Comparison of ENCODE assay signal across 7 cellular contexts in the genomic region with DNA sequence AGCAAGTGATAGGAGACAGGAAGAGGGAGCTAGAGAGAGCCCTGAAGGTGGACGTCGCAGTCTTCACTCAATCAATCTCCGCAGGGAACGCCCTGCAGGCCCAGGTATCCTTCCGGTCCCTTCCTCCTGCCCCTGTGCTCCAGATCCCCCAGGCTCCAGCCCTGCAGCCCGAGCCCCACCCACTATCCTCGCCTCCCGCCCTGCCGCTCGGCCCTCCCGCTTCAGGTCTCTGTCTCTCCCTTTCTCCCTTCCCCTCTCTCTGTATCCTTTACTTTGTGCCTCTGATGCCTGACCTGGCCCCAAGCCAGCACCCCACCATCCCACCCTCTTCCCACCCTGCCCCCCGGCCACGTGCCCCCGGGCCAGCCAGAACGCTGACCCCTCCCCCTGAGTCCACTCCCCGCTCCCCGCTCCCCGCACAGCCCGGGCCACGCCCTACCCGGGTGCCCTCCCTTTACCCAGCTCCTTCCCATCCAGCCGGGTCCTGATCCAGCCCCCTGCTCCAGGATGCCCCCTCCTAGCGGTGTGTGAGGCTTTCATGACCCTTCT.
A peak's percentile ranks its signal among the peaks of the same experiment; 100 is the strongest.
DNase-seq lines count a peak whose midpoint lies in the region; ATAC-seq and TF ChIP-seq lines count a peak whose summit lies in the region.

No MANE protein-coding gene starts in this region.

- H3K36me3 ChIP-seq in GM23338 (ENCODE audit: insufficient read depth) (no peaks in the 10 kb centered on the region), RWPE2 (ENCODE audit: low read depth) (no peaks in the 10 kb centered on the region), brain microvascular endothelial cell (replicated peaks) (no peaks in the 10 kb centered on the region)

- H3K27me3 Mint-ChIP-seq in GM23338 (ENCODE audit: insufficient read depth, low read depth, poor library complexity) = peaks cover 40% of the 10 kb centered on the region

- DNase-seq in GM10248 (ENCODE audit: extremely low spot score) (peak; percentile 53), GM23338 (ENCODE audit: low spot score) (peak; percentile 99), LHCN-M2 (ENCODE audit: low read depth) (peak; percentile 64), RWPE2 (ENCODE audit: low spot score) (peak; percentile 87), brain microvascular endothelial cell (no peak), iPS-NIHi11 (ENCODE audit: low spot score) (peak; percentile 84)

- TF ChIP-seq CTCF in GM10248 (IDR thresholded peaks at IDR 0.05; ENCODE audit: control extremely low read depth, extremely low read depth, low read depth, missing control alignments) = no peak
- peak in 1 of 2 experiments; percentile 71; a peak in 3 of 4 replicates for TF ChIP-seq CTCF in GM23338 (conservative IDR thresholded peaks at IDR 0.05; ENCODE audit: low read depth in 2 of 2)
- TF ChIP-seq CTCF in RWPE2 (IDR thresholded peaks at IDR 0.05; ENCODE audit: poor library complexity, severe bottlenecking) = no peak
- peak; percentile 59 for TF ChIP-seq CTCF in brain microvascular endothelial cell (IDR thresholded peaks at IDR 0.05; ENCODE audit: low read depth, low read length, missing control alignments)

- peak overlapping the region; percentile 81 for H2AFZ ChIP-seq in GM23338

- H3K4me1 Mint-ChIP-seq in GM23338 = peaks cover 21% of the 10 kb centered on the region

- H3K27me3 ChIP-seq in GM23338 (ENCODE audit: insufficient read depth) = no peaks in the 10 kb centered on the region
- no peaks in the 10 kb centered on the region for H3K27me3 ChIP-seq in RWPE2 (ENCODE audit: insufficient read depth, poor library complexity, severe bottlenecking)
- no peaks in the 10 kb centered on the region for H3K27me3 ChIP-seq in brain microvascular endothelial cell (replicated peaks)

- H3K4me2 ChIP-seq in GM23338 = peak overlapping the region; percentile 77

- POLR2A ChIA-PET in GM10248 (lab: Yijun Ruan, JAX) = no interaction called here

- peak overlapping the region; percentile 90 for H3K4me3 ChIP-seq in GM23338
- H3K4me3 ChIP-seq in RWPE2 (ENCODE audit: severe bottlenecking) = peak overlapping the region; percentile 44
- peak overlapping the region; percentile 74 for H3K4me3 ChIP-seq in brain microvascular endothelial cell (ENCODE audit: low read depth, low read length)
- H3K4me3 ChIP-seq in skin epidermis = peak overlapping the region; percentile 39 to 60 (median 54)

- in situ Hi-C loops in brain microvascular endothelial cell (cut with HindIII; ENCODE audit: low pct_ligation_motif_present, low sequenced_read_pairs) = no loop called here

- peak overlapping the region; percentile 88 for H3K4me3 Mint-ChIP-seq in GM23338

- no peaks in the 10 kb centered on the region for H3K79me2 ChIP-seq in GM23338 (replicated peaks; ENCODE audit: insufficient read depth)

- H3K9me2 ChIP-seq in GM23338 (ENCODE audit: insufficient read depth) = no peaks in the 10 kb centered on the region

- no peaks in the 10 kb centered on the region for H3K9me3 Mint-ChIP-seq in GM23338

- no peaks in the 10 kb centered on the region for H3K36me3 Mint-ChIP-seq in GM23338 (ENCODE audit: low read depth)

- H3K4me1 ChIP-seq in GM23338 (ENCODE audit: insufficient read depth) (peaks cover 16% of the 10 kb centered on the region), RWPE2 (ENCODE audit: insufficient read depth, poor library complexity, severe bottlenecking) (peaks cover 5% of the 10 kb centered on the region)

- no peaks in the 10 kb centered on the region for H3K9me3 ChIP-seq in RWPE2 (ENCODE audit: severe bottlenecking)

- peaks cover 10% of the 10 kb centered on the region; the same call in 1 of the 2 replicates for H3F3A ChIP-seq in GM23338 (replicated peaks; ENCODE audit: low read depth)

- CTCF ChIA-PET in GM10248 (lab: Yijun Ruan, JAX) = interaction anchor here (0.6 to 3.5 kb wide), 41 partner anchors 9 to 607 kb away, joined by 3 to 28 read pairs (median 4); a partner anchor contains a TSS

- peak; percentile 84 for ATAC-seq in GM23338
- ATAC-seq in RWPE2 (ENCODE audit: low read depth) = peak; percentile 78

- peak overlapping the region; percentile 82 for H3K27ac ChIP-seq in GM23338 (ENCODE audit: low read depth)
- peak overlapping the region; percentile 77 for H3K27ac ChIP-seq in RWPE2 (ENCODE audit: poor library complexity, severe bottlenecking)
- no peak overlapping the region for H3K27ac ChIP-seq in brain microvascular endothelial cell
- H3K27ac ChIP-seq in skin epidermis = peak overlapping the region in 13 of 21 experiments; percentile 1 to 75 (median 40)

- no peaks in the 10 kb centered on the region for H4K20me1 ChIP-seq in GM23338 (replicated peaks; ENCODE audit: insufficient read depth)

- H3K27ac Mint-ChIP-seq in GM23338 = peak overlapping the region; percentile 80

TF ChIP-seq in GM23338, 12 proteins besides CTCF, POLR2A, EP300 and RAD21:
- TF ChIP-seq, protein P1, sequence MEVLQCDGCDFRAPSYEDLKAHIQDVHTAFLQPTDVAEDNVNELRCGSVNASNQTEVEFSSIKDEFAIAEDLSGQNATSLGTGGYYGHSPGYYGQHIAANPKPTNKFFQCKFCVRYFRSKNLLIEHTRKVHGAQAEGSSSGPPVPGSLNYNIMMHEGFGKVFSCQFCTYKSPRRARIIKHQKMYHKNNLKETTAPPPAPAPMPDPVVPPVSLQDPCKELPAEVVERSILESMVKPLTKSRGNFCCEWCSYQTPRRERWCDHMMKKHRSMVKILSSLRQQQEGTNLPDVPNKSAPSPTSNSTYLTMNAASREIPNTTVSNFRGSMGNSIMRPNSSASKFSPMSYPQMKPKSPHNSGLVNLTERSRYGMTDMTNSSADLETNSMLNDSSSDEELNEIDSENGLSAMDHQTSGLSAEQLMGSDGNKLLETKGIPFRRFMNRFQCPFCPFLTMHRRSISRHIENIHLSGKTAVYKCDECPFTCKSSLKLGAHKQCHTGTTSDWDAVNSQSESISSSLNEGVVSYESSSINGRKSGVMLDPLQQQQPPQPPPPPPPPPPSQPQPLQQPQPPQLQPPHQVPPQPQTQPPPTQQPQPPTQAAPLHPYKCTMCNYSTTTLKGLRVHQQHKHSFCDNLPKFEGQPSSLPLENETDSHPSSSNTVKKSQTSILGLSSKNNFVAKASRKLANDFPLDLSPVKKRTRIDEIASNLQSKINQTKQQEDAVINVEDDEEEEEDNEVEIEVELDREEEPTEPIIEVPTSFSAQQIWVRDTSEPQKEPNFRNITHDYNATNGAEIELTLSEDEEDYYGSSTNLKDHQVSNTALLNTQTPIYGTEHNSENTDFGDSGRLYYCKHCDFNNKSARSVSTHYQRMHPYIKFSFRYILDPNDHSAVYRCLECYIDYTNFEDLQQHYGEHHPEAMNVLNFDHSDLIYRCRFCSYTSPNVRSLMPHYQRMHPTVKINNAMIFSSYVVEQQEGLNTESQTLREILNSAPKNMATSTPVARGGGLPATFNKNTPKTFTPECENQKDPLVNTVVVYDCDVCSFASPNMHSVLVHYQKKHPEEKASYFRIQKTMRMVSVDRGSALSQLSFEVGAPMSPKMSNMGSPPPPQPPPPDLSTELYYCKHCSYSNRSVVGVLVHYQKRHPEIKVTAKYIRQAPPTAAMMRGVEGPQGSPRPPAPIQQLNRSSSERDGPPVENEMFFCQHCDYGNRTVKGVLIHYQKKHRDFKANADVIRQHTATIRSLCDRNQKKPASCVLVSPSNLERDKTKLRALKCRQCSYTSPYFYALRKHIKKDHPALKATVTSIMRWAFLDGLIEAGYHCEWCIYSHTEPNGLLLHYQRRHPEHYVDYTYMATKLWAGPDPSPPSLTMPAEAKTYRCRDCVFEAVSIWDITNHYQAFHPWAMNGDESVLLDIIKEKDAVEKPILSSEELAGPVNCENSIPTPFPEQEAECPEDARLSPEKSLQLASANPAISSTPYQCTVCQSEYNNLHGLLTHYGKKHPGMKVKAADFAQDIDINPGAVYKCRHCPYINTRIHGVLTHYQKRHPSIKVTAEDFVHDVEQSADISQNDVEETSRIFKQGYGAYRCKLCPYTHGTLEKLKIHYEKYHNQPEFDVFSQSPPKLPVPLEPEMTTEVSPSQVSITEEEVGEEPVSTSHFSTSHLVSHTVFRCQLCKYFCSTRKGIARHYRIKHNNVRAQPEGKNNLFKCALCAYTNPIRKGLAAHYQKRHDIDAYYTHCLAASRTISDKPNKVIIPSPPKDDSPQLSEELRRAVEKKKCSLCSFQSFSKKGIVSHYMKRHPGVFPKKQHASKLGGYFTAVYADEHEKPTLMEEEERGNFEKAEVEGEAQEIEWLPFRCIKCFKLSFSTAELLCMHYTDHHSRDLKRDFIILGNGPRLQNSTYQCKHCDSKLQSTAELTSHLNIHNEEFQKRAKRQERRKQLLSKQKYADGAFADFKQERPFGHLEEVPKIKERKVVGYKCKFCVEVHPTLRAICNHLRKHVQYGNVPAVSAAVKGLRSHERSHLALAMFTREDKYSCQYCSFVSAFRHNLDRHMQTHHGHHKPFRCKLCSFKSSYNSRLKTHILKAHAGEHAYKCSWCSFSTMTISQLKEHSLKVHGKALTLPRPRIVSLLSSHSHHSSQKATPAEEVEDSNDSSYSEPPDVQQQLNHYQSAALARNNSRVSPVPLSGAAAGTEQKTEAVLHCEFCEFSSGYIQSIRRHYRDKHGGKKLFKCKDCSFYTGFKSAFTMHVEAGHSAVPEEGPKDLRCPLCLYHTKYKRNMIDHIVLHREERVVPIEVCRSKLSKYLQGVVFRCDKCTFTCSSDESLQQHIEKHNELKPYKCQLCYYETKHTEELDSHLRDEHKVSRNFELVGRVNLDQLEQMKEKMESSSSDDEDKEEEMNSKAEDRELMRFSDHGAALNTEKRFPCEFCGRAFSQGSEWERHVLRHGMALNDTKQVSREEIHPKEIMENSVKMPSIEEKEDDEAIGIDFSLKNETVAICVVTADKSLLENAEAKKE (CRISPR knock-in tag; IDR thresholded peaks at IDR 0.05) = no peak
- TF ChIP-seq, protein P2, sequence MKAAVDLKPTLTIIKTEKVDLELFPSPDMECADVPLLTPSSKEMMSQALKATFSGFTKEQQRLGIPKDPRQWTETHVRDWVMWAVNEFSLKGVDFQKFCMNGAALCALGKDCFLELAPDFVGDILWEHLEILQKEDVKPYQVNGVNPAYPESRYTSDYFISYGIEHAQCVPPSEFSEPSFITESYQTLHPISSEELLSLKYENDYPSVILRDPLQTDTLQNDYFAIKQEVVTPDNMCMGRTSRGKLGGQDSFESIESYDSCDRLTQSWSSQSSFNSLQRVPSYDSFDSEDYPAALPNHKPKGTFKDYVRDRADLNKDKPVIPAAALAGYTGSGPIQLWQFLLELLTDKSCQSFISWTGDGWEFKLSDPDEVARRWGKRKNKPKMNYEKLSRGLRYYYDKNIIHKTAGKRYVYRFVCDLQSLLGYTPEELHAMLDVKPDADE (IDR thresholded peaks at IDR 0.05) = 0 out of 2 replicates have a peak, but pooled peaks have one; percentile 6
- TF ChIP-seq POLR2AphosphoS5 (IDR thresholded peaks at IDR 0.05; ENCODE audit: low read depth) = peak; percentile 20; the same call in 1 of the 2 replicates
